ENCODE assay signal across 7 cellular contexts in the genomic region with DNA sequence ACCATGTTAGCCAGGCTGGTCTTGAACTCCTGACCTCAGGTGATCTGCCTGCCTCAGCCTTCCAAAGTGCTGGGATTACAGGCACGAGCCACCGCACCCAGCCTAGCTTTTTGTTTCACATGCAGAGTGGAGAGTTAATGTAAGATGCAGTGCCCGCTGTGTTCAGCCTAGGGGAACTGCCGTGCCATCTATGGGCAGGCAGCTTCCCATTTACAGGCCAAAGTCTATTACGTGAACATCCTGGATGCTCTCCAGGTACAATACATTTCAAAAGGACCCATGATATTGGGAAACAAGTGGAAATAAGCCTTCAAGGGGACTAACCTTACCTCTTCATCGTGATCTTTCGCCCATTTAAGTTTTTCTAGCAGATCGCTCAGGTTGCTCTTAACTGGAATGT.
"Had no signal": no experiment of that assay in that cellular context is flagged by ENCODE, and none has a peak within 500 bp of the region (broad histone marks: within the 10 kb centered on the region; RNA-seq: fewer than 3 reads in every experiment).

No MANE protein-coding gene starts in this region.

- FAIRE-seq: HTR-8/SVneo, K562 had no signal

- DNase-seq: IMR-90, KBM-7, KG1 had no signal

- H3K4me3 ChIP-seq: K562 had no signal

- H3K4me2 ChIP-seq: KMS-11 had no signal

- ATAC-seq: K562 had no signal

- H3K27ac ChIP-seq: HL-60, KMS-11 had no signal

- H3K9ac ChIP-seq: KMS-11 had no signal
